15 cellular contexts compared by ENCODE assay signal in the genomic region with DNA sequence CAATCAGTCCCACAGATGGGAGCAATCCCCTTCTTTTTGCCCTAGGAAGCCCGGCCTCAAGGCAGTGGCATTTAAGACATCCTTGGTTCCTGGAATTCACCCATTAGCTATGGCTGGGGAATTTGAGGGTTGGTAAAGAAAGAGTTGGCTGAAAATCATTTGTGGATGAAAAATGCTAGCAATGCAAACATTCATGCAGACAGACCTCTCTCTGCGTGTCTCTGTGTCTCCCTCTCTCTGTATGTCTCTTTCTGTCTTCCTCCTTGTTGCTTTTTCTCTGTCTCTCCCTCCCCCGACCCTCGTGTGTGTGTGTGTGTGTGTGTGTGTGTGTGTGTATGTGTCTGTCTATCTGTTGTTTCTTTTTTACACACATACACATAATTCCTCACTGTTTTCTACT. TPM values are rescaled to one million over a fixed set of nuclear protein-coding genes. Genes with fewer than 3 reads are reported as not detected.
DNase-seq lines count a peak whose midpoint lies in the region; ATAC-seq and TF ChIP-seq lines count a peak whose summit lies in the region.
"Had no signal": no experiment of that assay in that cellular context is flagged by ENCODE, and none has a peak within 500 bp of the region (broad histone marks: within the 10 kb centered on the region; RNA-seq: fewer than 3 reads in every experiment).

No MANE protein-coding gene starts in this region.

- H4K20me1 ChIP-seq in fibroblast of lung (ENCODE audit: control insufficient read depth, extremely low read depth, insufficient read depth, low read length) = no peaks in the 10 kb centered on the region

- intact Hi-C loops in lower lobe of right lung (cut with DNase I) = no loop called here

- H3K4me3 Mint-ChIP-seq in osteocyte (ENCODE audit: unreplicated experiment) = no peak overlapping the region
- H3K4me3 Mint-ChIP-seq in T-helper 2 cell treated with Interferon-gamma antibody and Interleukin-4, amounts not matched to agents 5 μg/mL and 100 μg/mL, for 36 hours = no peak overlapping the region
- H3K4me3 Mint-ChIP-seq: central memory CD8-positive, alpha-beta T cell had no signal

- peaks cover 58% of the 10 kb centered on the region for H3K4me1 Mint-ChIP-seq in osteocyte (ENCODE audit: unreplicated experiment)
- peaks cover 4% of the 10 kb centered on the region for H3K4me1 Mint-ChIP-seq in T-helper 2 cell treated with Interferon-gamma antibody and Interleukin-4, amounts not matched to agents 5 μg/mL and 100 μg/mL, for 36 hours (ENCODE audit: low read depth)

- DNase-seq in AG09309 (ENCODE audit: low read depth) (peak; percentile 51), NCI-H226 (peak; percentile 56), fibroblast of lung (ENCODE audit: low read depth in 2 of 2) (peak; percentile 44 to 87), osteocyte (ENCODE audit: extremely low spot score, unreplicated experiment) (no peak), SHP77 (lab: John Stamatoyannopoulos, UW) (no peak), lower lobe of right lung (no peak)
- DNase-seq in T-helper 2 cell treated with Interferon-gamma antibody and Interleukin-4, amounts not matched to agents 5 μg/mL and 100 μg/mL, for 36 hours (ENCODE audit: low spot score) = no peak

- TF ChIP-seq CTCF in AG09309 (IDR thresholded peaks at IDR 0.05; ENCODE audit: control insufficient read depth, insufficient read depth, low read depth, low read length, missing control alignments) (no peak), fibroblast of lung (conservative IDR thresholded peaks at IDR 0.05 in 1 of 2, IDR thresholded peaks at IDR 0.05 in 1 of 2; ENCODE audit: low read depth in 1 of 2, low read length in 2 of 2) (no peak), osteocyte (IDR thresholded peaks at IDR 0.05) (no peak), lower lobe of right lung (IDR thresholded peaks at IDR 0.05) (no peak)

- H3K36me3 ChIP-seq in fibroblast of lung (ENCODE audit: control insufficient read depth, insufficient read depth, low read length) = no peaks in the 10 kb centered on the region
- H3K36me3 ChIP-seq in lower lobe of right lung = no peaks in the 10 kb centered on the region
- H3K36me3 ChIP-seq: BLaER1 treated with 17β-estradiol and CSF1 and Interleukin-3, amounts not matched to agents 10 nM and 100 nM; neutrophil; SJCRH30; thyroid gland had no signal

- H3K9me3 ChIP-seq in fibroblast of lung (ENCODE audit: control insufficient read depth, insufficient read depth, low read depth, low read length) (no peaks in the 10 kb centered on the region), lower lobe of right lung (no peaks in the 10 kb centered on the region)
- H3K9me3 ChIP-seq: BLaER1 treated with 17β-estradiol and CSF1 and Interleukin-3, amounts not matched to agents 10 nM and 100 nM; neutrophil; SJCRH30; thyroid gland had no signal

- no peak for ATAC-seq in GM19035 (IDR thresholded peaks at IDR 0.05; ENCODE audit: unreplicated experiment)
- no peak for ATAC-seq in lower lobe of right lung

- H3K4me3 ChIP-seq in AG09309 (ENCODE audit: control insufficient read depth, low read depth, low read length) (no peak overlapping the region), fibroblast of lung (replicated peaks in 1 of 4; ENCODE audit: control extremely low read depth in 1 of 4, insufficient read depth in 1 of 4, low read depth in 3 of 4, low read length in 4 of 4) (no peak overlapping the region), lower lobe of right lung (no peak overlapping the region)
- H3K4me3 ChIP-seq: BLaER1 treated with 17β-estradiol and CSF1 and Interleukin-3, amounts not matched to agents 10 nM and 100 nM; SJCRH30; thyroid gland had no signal

- no peaks in the 10 kb centered on the region for H3K9me3 Mint-ChIP-seq in osteocyte (ENCODE audit: unreplicated experiment)
- no peaks in the 10 kb centered on the region for H3K9me3 Mint-ChIP-seq in T-helper 2 cell treated with Interferon-gamma antibody and Interleukin-4, amounts not matched to agents 5 μg/mL and 100 μg/mL, for 36 hours
- H3K9me3 Mint-ChIP-seq: central memory CD8-positive, alpha-beta T cell; memory B cell had no signal

- H3K4me1 ChIP-seq in fibroblast of lung (ENCODE audit: control insufficient read depth, extremely low read depth, insufficient read depth, low read length) (peaks cover 7% of the 10 kb centered on the region), lower lobe of right lung (peaks cover 17% of the 10 kb centered on the region)

- H3K27ac ChIP-seq in fibroblast of lung (ENCODE audit: insufficient read depth, low read length) (no peak overlapping the region), lower lobe of right lung (no peak overlapping the region)
- H3K27ac ChIP-seq: BLaER1 treated with 17β-estradiol and CSF1 and Interleukin-3, amounts not matched to agents 10 nM and 100 nM; neutrophil; SJCRH30; thyroid gland had no signal

- H2AFZ ChIP-seq in fibroblast of lung (ENCODE audit: low read length) = no peak overlapping the region

- H3K27me3 Mint-ChIP-seq in osteocyte (ENCODE audit: unreplicated experiment) = no peaks in the 10 kb centered on the region
- H3K27me3 Mint-ChIP-seq in T-helper 2 cell treated with Interferon-gamma antibody and Interleukin-4, amounts not matched to agents 5 μg/mL and 100 μg/mL, for 36 hours (ENCODE audit: low read depth) = no peaks in the 10 kb centered on the region

- H3K9ac ChIP-seq in fibroblast of lung (ENCODE audit: insufficient read depth, low read length) = no peak overlapping the region

- H3K36me3 Mint-ChIP-seq in osteocyte (ENCODE audit: unreplicated experiment) = no peaks in the 10 kb centered on the region
- H3K36me3 Mint-ChIP-seq in T-helper 2 cell treated with Interferon-gamma antibody and Interleukin-4, amounts not matched to agents 5 μg/mL and 100 μg/mL, for 36 hours (ENCODE audit: low read depth) = no peaks in the 10 kb centered on the region
- H3K36me3 Mint-ChIP-seq: memory B cell had no signal

- H3K27ac Mint-ChIP-seq in osteocyte (ENCODE audit: unreplicated experiment) = peak overlapping the region; percentile 56
- H3K27ac Mint-ChIP-seq in T-helper 2 cell treated with Interferon-gamma antibody and Interleukin-4, amounts not matched to agents 5 μg/mL and 100 μg/mL, for 36 hours = no peak overlapping the region
- H3K27ac Mint-ChIP-seq: memory B cell had no signal

- peak overlapping the region; percentile 52 for H3K4me2 ChIP-seq in fibroblast of lung (ENCODE audit: extremely low read depth, insufficient read depth, low read length)

- peaks cover 10% of the 10 kb centered on the region for H3K27me3 ChIP-seq in fibroblast of lung (ENCODE audit: control insufficient read depth, insufficient read depth, low read length)
- H3K27me3 ChIP-seq in lower lobe of right lung (ENCODE audit: low read depth) = no peaks in the 10 kb centered on the region
- H3K27me3 ChIP-seq: BLaER1 treated with 17β-estradiol and CSF1 and Interleukin-3, amounts not matched to agents 10 nM and 100 nM; SJCRH30; thyroid gland had no signal

- H3K79me2 ChIP-seq in fibroblast of lung (ENCODE audit: control insufficient read depth, insufficient read depth, low read length) = no peaks in the 10 kb centered on the region

RNA-seq across cellular contexts. Expression of a gene that starts 19.4 kb away (rescaled TPM):
- total RNA-seq in fibroblast of lung = under 0.01 TPM in 2 replicates
- 0.20 TPM in 1 of 2 replicates, not detected in the other for polyA plus RNA-seq in fibroblast of lung
- 0.07 and 0.30 TPM in 2 replicates for polyA plus RNA-seq in fibroblast of lung (2012)
- not detected in 2 replicates for polyA minus RNA-seq in fibroblast of lung (ENCODE audit: low replicate concordance)
- 0.37 and 0.46 TPM in 2 replicates for total RNA-seq in osteocyte
- 2.2 TPM for total RNA-seq in lower lobe of right lung
- total RNA-seq: HT1080 had no signal

RNA-seq across cellular contexts. Expression of a gene that starts 33.4 kb away (rescaled TPM):
- total RNA-seq in fibroblast of lung (not detected in 2 replicates), osteocyte (not detected in 2 replicates), lower lobe of right lung (not detected)
- polyA plus RNA-seq in fibroblast of lung = not detected in 2 replicates
- not detected in 2 replicates for polyA plus RNA-seq in fibroblast of lung (2012)
- not detected in 2 replicates for polyA minus RNA-seq in fibroblast of lung (ENCODE audit: low replicate concordance)
- total RNA-seq: HT1080, SJCRH30 had no signal

Comparison
In these comparisons a context has a peak if more than half of its experiments do, and no peak if none do; other contexts are left out.
1. DNase-seq: peak in AG09309 (single experiment), NCI-H226 (single experiment) and fibroblast of lung (2 of 2); none in osteocyte (single experiment), T-helper 2 cell treated with Interferon-gamma antibody and Interleukin-4, amounts not matched to agents 5 μg/mL and 100 μg/mL, for 36 hours (single experiment), SHP77 (0 of 2) and lower lobe of right lung (single experiment).